Comparison of ENCODE assay signal across 1 cellular context in the genomic region with DNA sequence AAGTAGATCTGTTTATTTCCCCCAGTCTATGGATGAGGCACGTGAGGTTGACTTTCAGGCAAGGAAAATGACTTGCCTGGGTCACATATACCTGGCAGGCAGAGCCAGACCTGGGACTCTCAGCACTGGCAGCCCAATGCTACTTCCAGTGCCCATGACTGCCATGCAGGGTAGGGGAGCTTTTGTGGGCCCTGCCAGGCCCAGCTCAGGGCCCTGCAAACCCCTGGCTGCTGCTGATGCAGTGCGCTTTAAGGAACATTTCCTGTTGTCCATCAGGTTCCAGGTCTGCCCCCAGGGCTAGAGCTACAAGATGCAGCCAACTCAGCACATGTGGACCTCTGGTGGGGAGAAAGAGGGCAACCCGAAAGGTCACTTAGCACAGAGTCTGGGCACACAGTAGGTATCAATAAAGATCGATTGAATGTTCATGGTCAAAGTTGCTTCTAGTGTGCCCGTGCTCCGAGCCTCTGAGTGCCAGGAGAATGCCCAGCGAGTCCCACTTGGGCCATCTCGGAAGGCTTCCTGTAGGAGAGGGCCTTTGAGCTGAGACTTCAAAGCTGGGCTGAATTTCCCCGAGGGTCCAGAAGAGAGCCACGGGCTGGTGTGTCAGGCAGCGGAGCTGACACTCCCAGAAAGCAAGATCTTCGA.
TF ChIP-seq lines count a peak whose summit lies in the region.

No MANE protein-coding gene starts in this region.

TF ChIP-seq in H1, 55 proteins besides CTCF, POLR2A, EP300 and RAD21:
- TF ChIP-seq E2F6 (IDR thresholded peaks at IDR 0.05), result no peak
- TF ChIP-seq HDAC6 (IDR thresholded peaks at IDR 0.05; ENCODE audit: low read depth, low read length), result no peak
- TF ChIP-seq KDM1A (IDR thresholded peaks at IDR 0.05; ENCODE audit: borderline replicate concordance, low read length), result no peak
